Comparison of ENCODE assay signal across 5 cellular contexts in the genomic region with DNA sequence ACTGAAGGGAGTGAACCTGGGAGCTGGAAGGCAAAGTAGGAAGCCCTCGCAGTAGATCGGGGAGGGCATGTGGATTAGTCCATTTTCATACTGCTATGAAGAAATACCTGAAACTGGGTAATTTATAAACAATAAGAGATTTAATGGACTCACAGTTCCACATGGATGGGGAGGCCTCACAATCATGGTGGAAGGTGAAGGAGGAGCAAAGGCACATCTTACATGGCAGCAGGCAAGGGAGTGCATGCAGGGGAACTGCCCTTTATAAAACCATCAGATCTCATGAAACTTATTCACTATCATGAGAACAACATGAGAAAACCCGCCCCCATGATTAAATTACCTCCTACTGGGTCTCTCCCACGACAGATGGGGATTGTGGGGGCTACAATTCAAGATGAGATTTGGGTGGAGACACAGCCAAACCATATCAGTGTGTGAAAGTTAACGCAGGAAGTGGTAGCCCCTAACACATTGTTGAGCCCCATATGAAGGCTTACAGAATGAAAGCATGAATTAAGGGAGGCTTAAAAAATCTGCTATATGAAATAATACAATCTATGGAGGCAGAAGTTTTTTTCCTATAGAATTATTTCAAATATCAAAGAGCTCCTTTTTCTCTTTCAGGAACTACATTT. TPM values are rescaled to one million over a fixed set of nuclear protein-coding genes. Genes with fewer than 3 reads are reported as not detected.
"Had no signal": no experiment of that assay in that cellular context is flagged by ENCODE, and none has a peak within 500 bp of the region (broad histone marks: within the 10 kb centered on the region; RNA-seq: fewer than 3 reads in every experiment).

No MANE protein-coding gene starts in this region.

RNA-seq across cellular contexts. Expression of a gene that starts 15.5 kb away (rescaled TPM):
- total RNA-seq: M059J, PC-3, Peyer's patch, Right ventricle myocardium superior, SJSA1 had no signal
